In the genomic region with DNA sequence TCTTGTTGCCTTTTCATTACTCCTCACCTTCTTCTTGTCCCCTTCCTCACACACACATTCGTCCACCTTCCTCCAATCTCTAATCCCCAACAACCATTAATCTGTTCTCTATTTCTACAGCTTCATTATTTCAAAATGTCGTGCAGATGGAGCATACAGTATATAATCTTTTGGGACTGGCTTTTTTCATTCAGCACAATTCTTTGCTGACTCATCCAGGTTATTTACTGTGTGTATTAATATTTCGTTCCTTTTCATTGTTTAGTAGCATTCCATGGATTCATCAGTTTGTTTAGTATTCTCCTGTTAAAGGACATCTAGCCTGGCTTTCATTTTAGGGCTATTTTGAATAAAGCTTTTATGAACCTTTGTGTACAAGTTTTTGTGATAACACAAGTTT, we compare ENCODE assay signal across 21 cellular contexts.
DNase-seq lines count a peak whose midpoint lies in the region; ATAC-seq, FAIRE-seq and TF ChIP-seq lines count a peak whose summit lies in the region.
"Had no signal": no experiment of that assay in that cellular context is flagged by ENCODE, and none has a peak within 500 bp of the region (broad histone marks: within the 10 kb centered on the region; RNA-seq: fewer than 3 reads in every experiment).

No MANE protein-coding gene starts in this region.

- no peak overlapping the region for H2BK15ac ChIP-seq in neuronal stem cell (ENCODE audit: low read length)

- H4K91ac ChIP-seq in neuronal stem cell (ENCODE audit: low read depth, low read length, poor library complexity): no peak overlapping the region

- peaks cover 5% of the 10 kb centered on the region for H3K27me3 ChIP-seq in astrocyte (ENCODE audit: insufficient read depth, low read length)
- H3K27me3 ChIP-seq in neuronal stem cell (ENCODE audit: control insufficient read depth in 3 of 3, insufficient read depth in 3 of 3, low read depth in 1 of 3, low read length in 3 of 3): no peaks in the 10 kb centered on the region
- no peaks in the 10 kb centered on the region for H3K27me3 ChIP-seq in sigmoid colon
- H3K27me3 ChIP-seq: BE2C, BLaER1 had no signal

- ATAC-seq in A549: no peak

- peak overlapping the region; percentile 29 for H4K8ac ChIP-seq in neuronal stem cell (ENCODE audit: low read depth, low read length)

- H3K4me1 ChIP-seq in A549: no peaks in the 10 kb centered on the region
- H3K4me1 ChIP-seq in astrocyte (ENCODE audit: insufficient read depth, low read length): no peaks in the 10 kb centered on the region
- peaks cover 0 to 3% of the 10 kb centered on the region in 2 donors for H3K4me1 ChIP-seq in neuronal stem cell (ENCODE audit: control insufficient read depth in 2 of 2, insufficient read depth in 1 of 2, low read depth in 1 of 2, low read length in 2 of 2)
- H3K4me1 ChIP-seq in sigmoid colon: no peaks in the 10 kb centered on the region
- H3K4me1 ChIP-seq: BE2C had no signal

- DNase-seq in A549 (ENCODE audit: low read depth in 1 of 2, low spot score in 1 of 2) (no peak), astrocyte (ENCODE audit: low read depth) (no peak), neuronal stem cell (ENCODE audit: low spot score) (no peak), sigmoid colon (no peak), hepatic stellate cell (ENCODE audit: low spot score) (no peak)
- DNase-seq: ACHN; BE2C; C1 segment of cervical spinal cord; CD4-positive, alpha-beta memory T cell; CD4-positive, CD25-positive, alpha-beta regulatory T cell; CD8-positive, alpha-beta memory T cell; COR-L47; DMS79 treated with DMSO at 0.1 percent for 48 hours; GF-D8 had no signal

- CTCF ChIA-PET in A549 (lab: Yijun Ruan, JAX): interaction anchor here (0.9 to 2.8 kb wide), 4 partner anchors 11 to 242 kb away, joined by 3 to 8 read pairs (median 5); no protein-coding TSS in a partner anchor

- H2AFZ ChIP-seq in astrocyte (ENCODE audit: low read depth, low read length) (no peak overlapping the region), neuronal stem cell (ENCODE audit: low read length) (no peak overlapping the region)

- H3K23ac ChIP-seq in neuronal stem cell (ENCODE audit: low read depth, low read length, poor library complexity): no peak overlapping the region

- no peaks in the 10 kb centered on the region for H3K36me3 Mint-ChIP-seq in astrocyte (ENCODE audit: low read depth, unreplicated experiment)
- H3K36me3 Mint-ChIP-seq: CD14-positive monocyte; CD4-positive, alpha-beta memory T cell; CD4-positive, CD25-positive, alpha-beta regulatory T cell; CD8-positive, alpha-beta memory T cell had no signal

- H3K27ac ChIP-seq in A549 (no peak overlapping the region), astrocyte (ENCODE audit: low read depth, low read length) (no peak overlapping the region), neuronal stem cell (replicated peaks; ENCODE audit: low read length) (no peak overlapping the region), sigmoid colon (no peak overlapping the region)
- H3K27ac ChIP-seq: 22Rv1, BLaER1 had no signal

- no peak for TF ChIP-seq EP300 in A549 (IDR thresholded peaks at IDR 0.05)
- TF ChIP-seq EP300 in sigmoid colon (IDR thresholded peaks at IDR 0.05): no peak

- H3K4ac ChIP-seq in neuronal stem cell (ENCODE audit: low read length): no peak overlapping the region

- no peaks in the 10 kb centered on the region for H4K20me1 ChIP-seq in astrocyte (ENCODE audit: insufficient read depth, low read length)
- H4K20me1 ChIP-seq: BLaER1 had no signal

- no peak overlapping the region for H2BK12ac ChIP-seq in neuronal stem cell (ENCODE audit: low read length)

- no peak overlapping the region for H3K27ac Mint-ChIP-seq in astrocyte (ENCODE audit: unreplicated experiment)
- H3K27ac Mint-ChIP-seq: CD14-positive monocyte; CD4-positive, alpha-beta memory T cell; CD4-positive, CD25-positive, alpha-beta regulatory T cell had no signal

- no peaks in the 10 kb centered on the region for H3K79me1 ChIP-seq in neuronal stem cell (ENCODE audit: low read depth, low read length)

- H2BK5ac ChIP-seq in neuronal stem cell (ENCODE audit: low read length): no peak overlapping the region

- no peak overlapping the region for H2BK120ac ChIP-seq in neuronal stem cell (ENCODE audit: low read depth, low read length)

- H3K4me2 ChIP-seq in A549 (no peak overlapping the region), astrocyte (ENCODE audit: low read length) (no peak overlapping the region), neuronal stem cell (ENCODE audit: insufficient read depth, low read length, poor library complexity, severe bottlenecking) (no peak overlapping the region)
- H3K4me2 ChIP-seq: BLaER1 had no signal

- H3K4me1 Mint-ChIP-seq in astrocyte (ENCODE audit: low read depth, unreplicated experiment): no peaks in the 10 kb centered on the region
- H3K4me1 Mint-ChIP-seq: CD4-positive, CD25-positive, alpha-beta regulatory T cell had no signal

- no peak overlapping the region for H3K14ac ChIP-seq in neuronal stem cell (ENCODE audit: low read length)

- no peak overlapping the region for H3K18ac ChIP-seq in neuronal stem cell (ENCODE audit: low read length)

- peaks cover 21% of the 10 kb centered on the region for H3K27me3 Mint-ChIP-seq in astrocyte (ENCODE audit: low read depth, unreplicated experiment)
- H3K27me3 Mint-ChIP-seq: CD4-positive, alpha-beta memory T cell had no signal

- no peak for TF ChIP-seq RAD21 in A549 (conservative IDR thresholded peaks at IDR 0.05 in 1 of 2, IDR thresholded peaks at IDR 0.05 in 1 of 2)

- no peak overlapping the region for H3K4me3 Mint-ChIP-seq in astrocyte (ENCODE audit: unreplicated experiment)
- H3K4me3 Mint-ChIP-seq: CD14-positive monocyte; CD4-positive, alpha-beta memory T cell; CD4-positive, CD25-positive, alpha-beta regulatory T cell; CD8-positive, alpha-beta memory T cell had no signal

- POLR2A ChIA-PET in A549 (lab: Yijun Ruan, JAX): no interaction called here

- WGBS in A549 (ENCODE audit: missing lambda C conversion rate): 11% methylated on average over 3 of the region's 3 CpGs
- 100% methylated on average over 1 of the region's 3 CpGs; no CpG with 5 or more reads in 1 of the 2 donors for WGBS in neuronal stem cell (ENCODE audit: extremely low coverage in 2 of 2, insufficient read length in 2 of 2, insufficient replicate concordance in 1 of 2), 2 donors
- 72 to 84% methylated on average over 3 of the region's 3 CpGs for WGBS in sigmoid colon, 2 donors

- no peaks in the 10 kb centered on the region for H3K79me2 ChIP-seq in astrocyte (ENCODE audit: insufficient read depth, low read length)

- no peaks in the 10 kb centered on the region for H3K36me3 ChIP-seq in astrocyte (ENCODE audit: insufficient read depth, low read length)
- H3K36me3 ChIP-seq in neuronal stem cell (replicated peaks in 1 of 2; ENCODE audit: control insufficient read depth in 2 of 2, insufficient read depth in 2 of 2, low read length in 2 of 2): no peaks in the 10 kb centered on the region
- H3K36me3 ChIP-seq in sigmoid colon: no peaks in the 10 kb centered on the region
- H3K36me3 ChIP-seq: BE2C, BLaER1 had no signal

- FAIRE-seq in A549 (lab: Jason Lieb, UNC) (no peak), astrocyte (lab: Jason Lieb, UNC) (peak; percentile 82)
- FAIRE-seq: D721Med, G401.6, GM12891, GM19239 had no signal

- H3K9ac ChIP-seq in astrocyte (ENCODE audit: low read length) (no peak overlapping the region), neuronal stem cell (ENCODE audit: low read depth, low read length, poor library complexity) (no peak overlapping the region)
- H3K9ac ChIP-seq: BLaER1 had no signal

- H3K4me3 ChIP-seq in A549: no peak overlapping the region
- no peak overlapping the region for H3K4me3 ChIP-seq in astrocyte (ENCODE audit: insufficient read depth, low read depth, low read length)
- H3K4me3 ChIP-seq in neuronal stem cell (ENCODE audit: low read length in 2 of 2): no peak overlapping the region
- H3K4me3 ChIP-seq in sigmoid colon: no peak overlapping the region
- H3K4me3 ChIP-seq: BLaER1 had no signal

- intact Hi-C loops in sigmoid colon (cut with DNase I): no loop called here

- H2AK5ac ChIP-seq in neuronal stem cell (ENCODE audit: low read depth, low read length): no peak overlapping the region

- H3K9me3 ChIP-seq in A549 (no peaks in the 10 kb centered on the region), astrocyte (ENCODE audit: insufficient read depth, low read depth, low read length) (no peaks in the 10 kb centered on the region), neuronal stem cell (replicated peaks in 1 of 2; ENCODE audit: control insufficient read depth in 2 of 2, insufficient read depth in 1 of 2, low read depth in 1 of 2, low read length in 2 of 2) (no peaks in the 10 kb centered on the region), sigmoid colon (no peaks in the 10 kb centered on the region)
- H3K9me3 ChIP-seq: BE2C, BLaER1 had no signal

- H3K9me3 Mint-ChIP-seq in astrocyte (ENCODE audit: unreplicated experiment): no peaks in the 10 kb centered on the region
- H3K9me3 Mint-ChIP-seq: CD4-positive, alpha-beta memory T cell; CD4-positive, CD25-positive, alpha-beta regulatory T cell; CD8-positive, alpha-beta memory T cell had no signal

- TF ChIP-seq CTCF in A549 (IDR thresholded peaks at IDR 0.05): no peak
- no peak for TF ChIP-seq CTCF in astrocyte (IDR thresholded peaks at IDR 0.05; ENCODE audit: insufficient read depth, low read depth, low read length)
- no peak for TF ChIP-seq CTCF in sigmoid colon (IDR thresholded peaks at IDR 0.05)

- TF ChIP-seq POLR2A in A549 (IDR thresholded peaks at IDR 0.05; ENCODE audit: low read length) (no peak), sigmoid colon (IDR thresholded peaks at IDR 0.05) (no peak)

TF ChIP-seq in A549, 52 proteins besides CTCF, POLR2A, EP300 and RAD21:
- TF ChIP-seq CHD2 (IDR thresholded peaks at IDR 0.05; ENCODE audit: low read length, partially characterized antibody) (no peak), MAFK (IDR thresholded peaks at IDR 0.05; ENCODE audit: partially characterized antibody) (peak; percentile 20)
- TF ChIP-seq, protein P1, sequence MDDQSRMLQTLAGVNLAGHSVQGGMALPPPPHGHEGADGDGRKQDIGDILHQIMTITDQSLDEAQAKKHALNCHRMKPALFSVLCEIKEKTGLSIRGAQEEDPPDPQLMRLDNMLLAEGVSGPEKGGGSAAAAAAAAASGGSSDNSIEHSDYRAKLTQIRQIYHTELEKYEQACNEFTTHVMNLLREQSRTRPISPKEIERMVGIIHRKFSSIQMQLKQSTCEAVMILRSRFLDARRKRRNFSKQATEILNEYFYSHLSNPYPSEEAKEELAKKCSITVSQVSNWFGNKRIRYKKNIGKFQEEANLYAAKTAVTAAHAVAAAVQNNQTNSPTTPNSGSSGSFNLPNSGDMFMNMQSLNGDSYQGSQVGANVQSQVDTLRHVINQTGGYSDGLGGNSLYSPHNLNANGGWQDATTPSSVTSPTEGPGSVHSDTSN (IDR thresholded peaks at IDR 0.05): no peak
